13 cellular contexts compared by ENCODE assay signal in the genomic region with DNA sequence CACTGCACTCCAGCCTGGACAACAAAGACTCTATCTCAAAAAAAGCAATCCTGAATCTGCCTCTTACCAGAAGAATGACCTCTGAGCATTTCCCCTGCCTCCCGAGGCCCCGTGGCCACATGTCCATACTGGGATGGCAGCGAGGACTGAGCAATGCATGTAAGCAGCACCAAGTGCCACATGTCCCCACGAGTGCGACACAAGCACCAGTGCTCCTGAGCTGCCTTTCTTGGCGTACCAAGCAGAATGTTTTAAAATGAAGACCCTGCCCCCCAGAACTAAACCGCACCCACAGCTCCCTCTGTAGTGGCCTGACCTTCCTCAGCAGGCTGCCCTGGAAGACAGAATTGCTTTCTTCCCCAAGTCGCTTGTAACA.
DNase-seq lines count a peak whose midpoint lies in the region; ATAC-seq and TF ChIP-seq lines count a peak whose summit lies in the region.
"Had no signal": no experiment of that assay in that cellular context is flagged by ENCODE, and none has a peak within 500 bp of the region (broad histone marks: within the 10 kb centered on the region; RNA-seq: fewer than 3 reads in every experiment).

No MANE protein-coding gene starts in this region.

- CTCF ChIA-PET in activated CD4-positive, alpha-beta T cell treated with anti-CD3 and anti-CD28 coated beads, Interleukin-2, amount 10 ng/mL, durations not matched to agents 7 days and 5 days (lab: Charles Lee) = interaction anchor here (0.9 to 1.9 kb wide), 6 partner anchors 8 to 162 kb away, joined by 3 to 7 read pairs (median 4); no protein-coding TSS in a partner anchor

- no peak overlapping the region for H3K4me3 ChIP-seq in vagina
- H3K4me3 ChIP-seq: colonic mucosa, left ventricle myocardium inferior had no signal

- no peaks in the 10 kb centered on the region for H3K27me3 ChIP-seq in vagina
- H3K27me3 ChIP-seq: colonic mucosa had no signal

- no peaks in the 10 kb centered on the region for H3K9me3 ChIP-seq in vagina
- H3K9me3 ChIP-seq: colonic mucosa, left ventricle myocardium inferior had no signal

- H3K36me3 ChIP-seq in vagina = no peaks in the 10 kb centered on the region
- H3K36me3 ChIP-seq: colonic mucosa, left ventricle myocardium inferior had no signal

- no peak for TF ChIP-seq CTCF in brain (conservative IDR thresholded peaks at IDR 0.05)
- no peak for TF ChIP-seq CTCF in vagina (IDR thresholded peaks at IDR 0.05)

- intact Hi-C loops in vagina (cut with DNase I) = no loop called here

- peak overlapping the region; percentile 59 for H3K4me3 Mint-ChIP-seq in activated CD4-positive, alpha-beta T cell treated with anti-CD3 and anti-CD28 coated beads, Interleukin-2, amount 10 ng/mL, durations not matched to agents 7 days and 5 days
- H3K4me3 Mint-ChIP-seq in brain = no peak overlapping the region
- peak overlapping the region; percentile 44 to 73 for H3K4me3 Mint-ChIP-seq in stimulated activated naive B cell treated with anti-CD40 and anti-IgM and Interleukin-4, amounts not matched to agents 10 μg/mL and 1 μg/mL and 100 μg/mL, for 72 hours
- H3K4me3 Mint-ChIP-seq: nephron had no signal

- peak in 1 of 2 donors; percentile 40 for ATAC-seq in stimulated activated naive B cell treated with anti-CD40 and anti-IgM and Interleukin-4, amounts not matched to agents 10 μg/mL and 1 μg/mL and 100 μg/mL, for 72 hours (replicated peaks)

- POLR2A ChIA-PET in activated CD4-positive, alpha-beta T cell treated with anti-CD3 and anti-CD28 coated beads, Interleukin-2, amount 10 ng/mL, durations not matched to agents 7 days and 5 days (lab: Charles Lee) = interaction anchor here (0.7 kb wide), 1 partner anchor 630 kb away, joined by 4 read pairs; no protein-coding TSS in a partner anchor

- no peaks in the 10 kb centered on the region for H3K9me3 Mint-ChIP-seq in activated CD4-positive, alpha-beta T cell treated with anti-CD3 and anti-CD28 coated beads, Interleukin-2, amount 10 ng/mL, durations not matched to agents 7 days and 5 days
- H3K9me3 Mint-ChIP-seq in brain = peaks cover 0 to 3% (median 0%) of the 10 kb centered on the region in 5 experiments
- no peaks in the 10 kb centered on the region for H3K9me3 Mint-ChIP-seq in stimulated activated naive B cell treated with anti-CD40 and anti-IgM and Interleukin-4, amounts not matched to agents 10 μg/mL and 1 μg/mL and 100 μg/mL, for 72 hours
- H3K9me3 Mint-ChIP-seq: nephron had no signal

- H3K27ac Mint-ChIP-seq in activated CD4-positive, alpha-beta T cell treated with anti-CD3 and anti-CD28 coated beads, Interleukin-2, amount 10 ng/mL, durations not matched to agents 7 days and 5 days = peak overlapping the region; percentile 93
- H3K27ac Mint-ChIP-seq in brain = peak overlapping the region in 4 of 5 experiments; percentile 10 to 80 (median 70)
- peak overlapping the region; percentile 81 for H3K27ac Mint-ChIP-seq in stimulated activated naive B cell treated with anti-CD40 and anti-IgM and Interleukin-4, amounts not matched to agents 10 μg/mL and 1 μg/mL and 100 μg/mL, for 72 hours
- H3K27ac Mint-ChIP-seq: nephron had no signal

- peaks cover 11% of the 10 kb centered on the region for H3K4me1 ChIP-seq in vagina
- H3K4me1 ChIP-seq: colonic mucosa, left ventricle myocardium inferior had no signal

- H3K36me3 Mint-ChIP-seq in activated CD4-positive, alpha-beta T cell treated with anti-CD3 and anti-CD28 coated beads, Interleukin-2, amount 10 ng/mL, durations not matched to agents 7 days and 5 days (ENCODE audit: low read depth) = peaks cover 16% of the 10 kb centered on the region
- no peaks in the 10 kb centered on the region for H3K36me3 Mint-ChIP-seq in brain
- peaks cover 9 to 48% of the 10 kb centered on the region in 2 donors for H3K36me3 Mint-ChIP-seq in stimulated activated naive B cell treated with anti-CD40 and anti-IgM and Interleukin-4, amounts not matched to agents 10 μg/mL and 1 μg/mL and 100 μg/mL, for 72 hours

- no peak overlapping the region for H3K27ac ChIP-seq in vagina
- H3K27ac ChIP-seq: colonic mucosa, left ventricle myocardium inferior had no signal

- H3K27me3 Mint-ChIP-seq in activated CD4-positive, alpha-beta T cell treated with anti-CD3 and anti-CD28 coated beads, Interleukin-2, amount 10 ng/mL, durations not matched to agents 7 days and 5 days = no peaks in the 10 kb centered on the region
- peaks cover 8% of the 10 kb centered on the region for H3K27me3 Mint-ChIP-seq in brain
- H3K27me3 Mint-ChIP-seq in stimulated activated naive B cell treated with anti-CD40 and anti-IgM and Interleukin-4, amounts not matched to agents 10 μg/mL and 1 μg/mL and 100 μg/mL, for 72 hours = no peaks in the 10 kb centered on the region

- peaks cover 56% of the 10 kb centered on the region for H3K4me1 Mint-ChIP-seq in activated CD4-positive, alpha-beta T cell treated with anti-CD3 and anti-CD28 coated beads, Interleukin-2, amount 10 ng/mL, durations not matched to agents 7 days and 5 days
- peaks cover 30% of the 10 kb centered on the region for H3K4me1 Mint-ChIP-seq in brain
- peaks cover 15 to 16% of the 10 kb centered on the region in 2 donors for H3K4me1 Mint-ChIP-seq in stimulated activated naive B cell treated with anti-CD40 and anti-IgM and Interleukin-4, amounts not matched to agents 10 μg/mL and 1 μg/mL and 100 μg/mL, for 72 hours
- H3K4me1 Mint-ChIP-seq: nephron had no signal

- no peak for DNase-seq in activated CD4-positive, alpha-beta T cell treated with anti-CD3 and anti-CD28 coated beads, Interleukin-2, amount 10 ng/mL, durations not matched to agents 7 days and 5 days
- no peak for DNase-seq in activated CD4-positive, alpha-beta T cell treated with anti-CD3 and anti-CD28 coated beads, Interleukin-2, amount 50 U/mL, for 4 hours
- DNase-seq in KG1 (lab: John Stamatoyannopoulos, UW) (peak; percentile 75), occipital lobe (lab: John Stamatoyannopoulos, UW) (no peak), CD1c-positive myeloid dendritic cell (ENCODE audit: extremely low spot score) (no peak), vagina (ENCODE audit: extremely low spot score in 2 of 2) (no peak)
- no peak for DNase-seq in stimulated activated naive B cell treated with anti-CD40 and anti-IgM and Interleukin-4, amounts not matched to agents 10 μg/mL and 1 μg/mL and 100 μg/mL, for 72 hours
- DNase-seq: colonic mucosa, left ventricle myocardium inferior, NCI-H1105, OCI-M1 had no signal

- no peak for TF ChIP-seq POLR2A in vagina (IDR thresholded peaks at IDR 0.05)

Comparison
In these comparisons a context has a peak if more than half of its experiments do, and no peak if none do; other contexts are left out.
1. H3K4me3 Mint-ChIP-seq: peak in activated CD4-positive, alpha-beta T cell treated with anti-CD3 and anti-CD28 coated beads, Interleukin-2, amount 10 ng/mL, durations not matched to agents 7 days and 5 days (single experiment) and stimulated activated naive B cell treated with anti-CD40 and anti-IgM and Interleukin-4, amounts not matched to agents 10 μg/mL and 1 μg/mL and 100 μg/mL, for 72 hours (2 of 2); none in brain (0 of 5).
2. Peak in every context shown above with its lines, with median percentiles within 50 percentile points of each other: H3K27ac Mint-ChIP-seq.